Comparison of ENCODE assay signal across 14 cellular contexts in genomic region chr4:37684154-37684553, GRCh38. TPM values are rescaled to one million over a fixed set of nuclear protein-coding genes. Genes with fewer than 3 reads are reported as not detected.
DNase-seq lines count a peak whose midpoint lies in the region; ATAC-seq, FAIRE-seq and TF ChIP-seq lines count a peak whose summit lies in the region.
"Had no signal": no experiment of that assay in that cellular context is flagged by ENCODE, and none has a peak within 500 bp of the region (broad histone marks: within the 10 kb centered on the region; RNA-seq: fewer than 3 reads in every experiment).

No MANE protein-coding gene starts in this region.

- H3K36me3 Mint-ChIP-seq in activated T-cell treated with anti-CD3 and anti-CD28 coated beads, Interleukin-2, amount 50 U/mL, for 72 hours (ENCODE audit: insufficient read depth in 2 of 2), result peaks cover 0 to 4% of the 10 kb centered on the region in 2 donors

- H3K27me3 Mint-ChIP-seq in activated T-cell treated with anti-CD3 and anti-CD28 coated beads, Interleukin-2, amount 50 U/mL, for 72 hours (ENCODE audit: low read depth), result no peaks in the 10 kb centered on the region

- H3K4me3 ChIP-seq in SU-DHL-6 (ENCODE audit: insufficient read depth, low read length, poor library complexity, severe bottlenecking) (no peak overlapping the region), esophagus squamous epithelium (no peak overlapping the region), stomach (peak overlapping the region in 3 of 4 donors; percentile 65 to 97 (median 75)), colonic mucosa (no peak overlapping the region)

- FAIRE-seq in H54 (lab: Jason Lieb, UNC), result no peak

- ATAC-seq in activated T-cell treated with anti-CD3 and anti-CD28 coated beads, Interleukin-2, amount 50 U/mL, for 72 hours (replicated peaks in 1 of 2), result no peak
- ATAC-seq: heart left ventricle had no signal

- no peaks in the 10 kb centered on the region for H3K9me2 ChIP-seq in SU-DHL-6 (replicated peaks; ENCODE audit: insufficient read depth, low read length)

- peaks cover 17% of the 10 kb centered on the region for H3F3A ChIP-seq in SU-DHL-6 (ENCODE audit: insufficient read depth)

- TF ChIP-seq POLR2A in esophagus squamous epithelium (IDR thresholded peaks at IDR 0.05) (no peak), stomach (IDR thresholded peaks at IDR 0.05) (no peak), H54 (IDR thresholded peaks at IDR 0.05; ENCODE audit: low read depth, low read length) (no peak)

- peak overlapping the region; percentile 85 to 99 for H3K4me3 Mint-ChIP-seq in activated T-cell treated with anti-CD3 and anti-CD28 coated beads, Interleukin-2, amount 50 U/mL, for 72 hours

- H3K9me3 ChIP-seq in SU-DHL-6 (ENCODE audit: insufficient read depth, low read length), result no peaks in the 10 kb centered on the region
- no peaks in the 10 kb centered on the region for H3K9me3 ChIP-seq in esophagus squamous epithelium
- no peaks in the 10 kb centered on the region for H3K9me3 ChIP-seq in stomach
- no peaks in the 10 kb centered on the region for H3K9me3 ChIP-seq in colonic mucosa
- H3K9me3 ChIP-seq: heart left ventricle had no signal

- no peak overlapping the region for H2AFZ ChIP-seq in SU-DHL-6 (ENCODE audit: low read depth, low read length, severe bottlenecking)

- H3K27ac ChIP-seq in SU-DHL-6 (ENCODE audit: low read depth, low read length) (peak overlapping the region; percentile 46), esophagus squamous epithelium (peak overlapping the region in 3 of 4 donors; percentile 96 to 100 (median 99)), stomach (peak overlapping the region; percentile 17 to 99 (median 98)), colonic mucosa (no peak overlapping the region)

- TF ChIP-seq CTCF in SU-DHL-6 (IDR thresholded peaks at IDR 0.05; ENCODE audit: insufficient read depth, low read length, poor library complexity, severe bottlenecking), result no peak
- TF ChIP-seq CTCF in esophagus squamous epithelium (IDR thresholded peaks at IDR 0.05), result no peak
- TF ChIP-seq CTCF in stomach (IDR thresholded peaks at IDR 0.05), result no peak
- no peak for TF ChIP-seq CTCF in colonic mucosa (IDR thresholded peaks at IDR 0.05)

- peak overlapping the region; percentile 42 for H3K27ac Mint-ChIP-seq in activated T-cell treated with anti-CD3 and anti-CD28 coated beads, Interleukin-2, amount 50 U/mL, for 72 hours

- H3K4me1 ChIP-seq in esophagus squamous epithelium (peaks cover 16 to 48% (median 23%) of the 10 kb centered on the region in 3 donors), stomach (peaks cover 23 to 68% (median 51%) of the 10 kb centered on the region in 4 donors), colonic mucosa (peaks cover 11% of the 10 kb centered on the region)

- peaks cover 22% of the 10 kb centered on the region for H3K79me2 ChIP-seq in SU-DHL-6 (ENCODE audit: insufficient read depth, low read length)

- H3K36me3 ChIP-seq in SU-DHL-6 (ENCODE audit: low read length) (no peaks in the 10 kb centered on the region), esophagus squamous epithelium (no peaks in the 10 kb centered on the region), stomach (no peaks in the 10 kb centered on the region), colonic mucosa (no peaks in the 10 kb centered on the region)
- H3K36me3 ChIP-seq: heart left ventricle had no signal

- H3K9ac ChIP-seq in SU-DHL-6 (ENCODE audit: low read length) (no peak overlapping the region), colonic mucosa (ENCODE audit: low read depth in 2 of 2, low read length in 2 of 2) (no peak overlapping the region)

- peaks cover 38% of the 10 kb centered on the region for H3K4me1 Mint-ChIP-seq in activated T-cell treated with anti-CD3 and anti-CD28 coated beads, Interleukin-2, amount 50 U/mL, for 72 hours (ENCODE audit: low read depth)

- no peak for DNase-seq in activated T-cell treated with anti-CD3 and anti-CD28 coated beads, Interleukin-2, amount 50 U/mL, for 72 hours
- DNase-seq in activated T-cell treated with anti-CD3 and anti-CD28 coated beads, Interleukin-2, amount 50 U/mL, for 1 hour, result no peak
- DNase-seq in esophagus squamous epithelium (lab: John Stamatoyannopoulos, UW), result no peak
- no peak for DNase-seq in stomach
- no peak for DNase-seq in H54 (ENCODE audit: insufficient read length, low spot score)
- no peak for DNase-seq in colonic mucosa
- no peak for DNase-seq in NCI-H2107 (lab: John Stamatoyannopoulos, UW)
- DNase-seq: EL, heart left ventricle, KG1, NCI-H1930, NCI-H774, SHP77 had no signal

- WGBS in esophagus squamous epithelium, 2 donors, result 91 to 97% methylated on average over 2 of the region's 2 CpGs
- 86 to 98% (median 91%) methylated on average over 2 of the region's 2 CpGs for WGBS in stomach, 5 donors

- H4K20me1 ChIP-seq in SU-DHL-6 (ENCODE audit: low read depth, low read length), result no peaks in the 10 kb centered on the region

- H3K27me3 ChIP-seq in SU-DHL-6 (ENCODE audit: low read length), result no peaks in the 10 kb centered on the region
- H3K27me3 ChIP-seq in esophagus squamous epithelium, result no peaks in the 10 kb centered on the region
- H3K27me3 ChIP-seq in stomach, result no peaks in the 10 kb centered on the region
- no peaks in the 10 kb centered on the region for H3K27me3 ChIP-seq in colonic mucosa
- H3K27me3 ChIP-seq: heart left ventricle had no signal

- no peak for TF ChIP-seq EP300 in stomach (IDR thresholded peaks at IDR 0.05)

- intact Hi-C loops in esophagus squamous epithelium (cut with DNase I) (no loop called here), stomach (cut with DNase I; ENCODE audit: low total_unique reads) (loop anchor here (10.0 kb wide), 1 partner anchor 79 kb away; no protein-coding TSS in a partner anchor), colonic mucosa (cut with DNase I) (no loop called here)

- no peaks in the 10 kb centered on the region for H3K9me3 Mint-ChIP-seq in activated T-cell treated with anti-CD3 and anti-CD28 coated beads, Interleukin-2, amount 50 U/mL, for 72 hours

- H3K4me2 ChIP-seq in SU-DHL-6 (ENCODE audit: low read depth, low read length, poor library complexity, severe bottlenecking), result peak overlapping the region; percentile 76

RNA-seq across cellular contexts. Expression of gene RELL1, which starts 2.0 kb away (rescaled TPM):
- 10 to 100 TPM; 14.0 to 18.9 TPM for total RNA-seq in activated T-cell treated with anti-CD3 and anti-CD28 coated beads, Interleukin-2, amount 50 U/mL, for 72 hours
- total RNA-seq in esophagus squamous epithelium (10 to 100 TPM; 20.3 to 49.0 (median 32.6) TPM), stomach (100 to 1,000 TPM in 1 of 5 donors, 10 to 100 TPM in 3, 1 to 10 TPM in 1; 2.9 to 113 (median 92.5) TPM), colonic mucosa (10 to 100 TPM; 24.4 to 48.2 TPM)
- polyA plus RNA-seq in stomach, result 1 to 10 TPM; 1.3 to 8.3 (median 2.4) TPM

Comparison
In these comparisons a context has a peak if more than half of its experiments do, and no peak if none do; other contexts are left out.
1. H3K4me3 ChIP-seq: peak in stomach (3 of 4); none in SU-DHL-6 (single experiment), esophagus squamous epithelium (0 of 4) and colonic mucosa (single experiment).